Comparison of ENCODE assay signal across 9 cellular contexts in the genomic region with DNA sequence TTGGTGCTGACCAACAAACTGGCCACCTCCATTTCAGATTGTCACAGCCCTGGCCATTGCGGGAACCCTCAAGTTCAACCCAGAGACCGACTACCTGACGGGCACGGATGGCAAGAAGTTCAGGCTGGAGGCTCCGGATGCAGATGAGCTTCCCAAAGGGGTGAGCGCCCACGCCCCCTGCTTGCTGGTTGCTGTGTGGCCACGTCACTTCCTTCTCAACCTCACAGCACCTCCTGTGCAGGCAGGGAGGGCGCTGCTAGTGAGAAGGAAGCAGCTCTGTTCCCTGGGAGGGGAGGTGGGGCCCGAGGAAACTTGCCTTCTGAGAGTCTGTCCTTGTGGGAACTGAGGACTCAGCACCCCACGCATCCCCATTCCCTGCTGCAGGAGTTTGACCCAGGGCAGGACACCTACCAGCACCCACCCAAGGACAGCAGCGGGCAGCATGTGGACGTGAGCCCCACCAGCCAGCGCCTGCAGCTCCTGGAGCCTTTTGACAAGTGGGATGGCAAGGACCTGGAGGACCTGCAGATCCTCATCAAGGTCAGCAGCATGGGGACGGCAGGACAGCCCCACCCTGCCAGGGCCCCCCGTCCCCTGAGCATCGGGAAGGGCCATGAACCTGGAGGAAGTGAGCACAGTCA. TPM values are rescaled to one million over a fixed set of nuclear protein-coding genes. Genes with fewer than 3 reads are reported as not detected.
DNase-seq lines count a peak whose midpoint lies in the region; ATAC-seq and TF ChIP-seq lines count a peak whose summit lies in the region.
"Had no signal": no experiment of that assay in that cellular context is flagged by ENCODE, and none has a peak within 500 bp of the region (broad histone marks: within the 10 kb centered on the region; RNA-seq: fewer than 3 reads in every experiment).

No MANE protein-coding gene starts in this region.

- H3K27me3 Mint-ChIP-seq in activated naive CD8-positive, alpha-beta T cell treated with anti-CD3 and anti-CD28 coated beads, Interleukin-2, amount 10 ng/mL, durations not matched to agents 7 days and 5 days, result no peaks in the 10 kb centered on the region

- H3K4me3 ChIP-seq in heart left ventricle, result no peak overlapping the region
- H3K4me3 ChIP-seq in testis, result no peak overlapping the region

- no peaks in the 10 kb centered on the region for H3K27me3 ChIP-seq in heart left ventricle
- H3K27me3 ChIP-seq in testis, result no peaks in the 10 kb centered on the region

- H3K4me1 ChIP-seq in heart left ventricle (peaks cover 7 to 59% (median 42%) of the 10 kb centered on the region in 12 donors), testis (peaks cover 34% of the 10 kb centered on the region)

- no peak for DNase-seq in heart left ventricle
- DNase-seq in left cardiac atrium, result no peak
- peak; percentile 68 for DNase-seq in activated naive CD8-positive, alpha-beta T cell treated with anti-CD3 and anti-CD28 coated beads, Interleukin-2, amount 10 ng/mL, durations not matched to agents 7 days and 5 days
- DNase-seq in mucosa of gallbladder (ENCODE audit: low spot score), result peak; percentile 39
- no peak for DNase-seq in testis
- no peak for DNase-seq in cerebellar nuclear complex (lab: John Stamatoyannopoulos, UW)
- no peak for DNase-seq in NCI-H1694 (lab: John Stamatoyannopoulos, UW)

- H3K9me3 ChIP-seq in heart left ventricle (no peaks in the 10 kb centered on the region), testis (no peaks in the 10 kb centered on the region)

- H3K27ac Mint-ChIP-seq in activated naive CD8-positive, alpha-beta T cell treated with anti-CD3 and anti-CD28 coated beads, Interleukin-2, amount 10 ng/mL, durations not matched to agents 7 days and 5 days, result peak overlapping the region; percentile 82

- H3K36me3 ChIP-seq in heart left ventricle (peaks cover 3 to 95% (median 74%) of the 10 kb centered on the region in 9 donors), testis (ENCODE audit: low read depth, missing control alignments) (no peaks in the 10 kb centered on the region)

- peak overlapping the region; percentile 29 to 93 (median 88) for H3K27ac ChIP-seq in heart left ventricle
- peak overlapping the region; percentile 81 to 83 for H3K27ac ChIP-seq in testis

- 58 to 78% (median 61%) methylated on average over 13 to 17 of the region's 17 CpGs for WGBS in heart left ventricle, 4 donors
- WGBS in testis, 2 donors, result 53 to 58% methylated on average over 10 to 17 of the region's 17 CpGs

- POLR2A ChIA-PET in activated naive CD8-positive, alpha-beta T cell treated with anti-CD3 and anti-CD28 coated beads, Interleukin-2, amount 10 ng/mL, durations not matched to agents 7 days and 5 days (lab: Charles Lee), result interaction anchor here (0.7 to 1.0 kb wide), 4 partner anchors 78 to 143 kb away, joined by 3 to 7 read pairs (median 4); a partner anchor contains a TSS

- H3K4me1 Mint-ChIP-seq in activated naive CD8-positive, alpha-beta T cell treated with anti-CD3 and anti-CD28 coated beads, Interleukin-2, amount 10 ng/mL, durations not matched to agents 7 days and 5 days, result peaks cover 12% of the 10 kb centered on the region

- peaks cover 11% of the 10 kb centered on the region for H3K36me3 Mint-ChIP-seq in activated naive CD8-positive, alpha-beta T cell treated with anti-CD3 and anti-CD28 coated beads, Interleukin-2, amount 10 ng/mL, durations not matched to agents 7 days and 5 days

- H3K9me3 Mint-ChIP-seq in activated naive CD8-positive, alpha-beta T cell treated with anti-CD3 and anti-CD28 coated beads, Interleukin-2, amount 10 ng/mL, durations not matched to agents 7 days and 5 days, result no peaks in the 10 kb centered on the region

- H3K4me3 Mint-ChIP-seq in activated naive CD8-positive, alpha-beta T cell treated with anti-CD3 and anti-CD28 coated beads, Interleukin-2, amount 10 ng/mL, durations not matched to agents 7 days and 5 days, result peak overlapping the region; percentile 30

- TF ChIP-seq CTCF in heart left ventricle (IDR thresholded peaks at IDR 0.05) (peak in 1 of 12 donors; percentile 17), testis (IDR thresholded peaks at IDR 0.05) (no peak)

- ATAC-seq in heart left ventricle (peak in 1 of 4 donors; percentile 1), left cardiac atrium (no peak), HG03442 (IDR thresholded peaks at IDR 0.05; ENCODE audit: unreplicated experiment) (no peak)
- ATAC-seq in activated naive CD8-positive, alpha-beta T cell treated with anti-CD3 and anti-CD28 coated beads, Interleukin-2, amount 10 ng/mL, durations not matched to agents 7 days and 5 days (ENCODE audit: low read depth), result peak; percentile 92

- intact Hi-C loops in heart left ventricle (cut with DNase I) (loop anchor here in 4 of 10 donors (2.0 to 10.0 kb wide), 3 partner anchors 43 to 500 kb away; no protein-coding TSS in a partner anchor), left cardiac atrium (cut with DNase I) (no loop called here), testis (cut with DNase I; ENCODE audit: low total_unique reads) (no loop called here)

- TF ChIP-seq POLR2A in heart left ventricle (IDR thresholded peaks at IDR 0.05), result no peak
- no peak for TF ChIP-seq POLR2A in testis (IDR thresholded peaks at IDR 0.05)

RNA-seq across cellular contexts. Expression of a gene that starts 19.3 kb away (rescaled TPM):
- total RNA-seq in heart left ventricle, result 10 to 100 TPM; 12.2 to 27.4 (median 18.3) TPM
- polyA plus RNA-seq in heart left ventricle, result 10 to 100 TPM; 20.2 to 31.2 TPM
- 10 to 100 TPM; 25.0 to 34.0 TPM for total RNA-seq in left cardiac atrium
- 10 to 100 TPM; 29.8 to 30.5 TPM for total RNA-seq in activated naive CD8-positive, alpha-beta T cell treated with anti-CD3 and anti-CD28 coated beads, Interleukin-2, amount 10 ng/mL, durations not matched to agents 7 days and 5 days
- 26.0 TPM for total RNA-seq in mucosa of gallbladder
- total RNA-seq in testis, result 10 to 100 TPM; 23.3 to 24.6 TPM
- 38.9 TPM for polyA plus RNA-seq in testis (ENCODE audit: insufficient read depth, low read depth, low replicate concordance)

RNA-seq across cellular contexts. Expression of a gene that starts 35.9 kb away (rescaled TPM):
- total RNA-seq in heart left ventricle (100 to 1,000 TPM in 8 of 9 donors, 10 to 100 TPM in 1; 94.1 to 564 (median 266) TPM), left cardiac atrium (100 to 1,000 TPM; 165 to 217 TPM), mucosa of gallbladder (3.7 TPM), testis (10 to 100 TPM; 76.5 to 87.0 TPM)
- polyA plus RNA-seq in heart left ventricle (100 to 1,000 TPM; 300 to 463 TPM), testis (ENCODE audit: insufficient read depth, low read depth, low replicate concordance) (50.1 TPM)
- total RNA-seq in activated naive CD8-positive, alpha-beta T cell treated with anti-CD3 and anti-CD28 coated beads, Interleukin-2, amount 10 ng/mL, durations not matched to agents 7 days and 5 days, result not detected
- total RNA-seq: T-helper 1 cell treated with Interleukin-12 subunit alpha and Interleukin-12 subunit beta and Interleukin-4 antibody, amounts not matched to agents 30 ng/mL and 1 ng/mL, for 36 hours had no signal

RNA-seq across cellular contexts. Expression of a gene that starts 56.0 kb away (rescaled TPM):
- total RNA-seq in heart left ventricle, result 1,000 to 10,000 TPM in 2 of 9 donors, 100 to 1,000 TPM in 7; 503 to 1,146 (median 862) TPM
- 100 to 1,000 TPM; 375 to 431 TPM for polyA plus RNA-seq in heart left ventricle
- total RNA-seq in left cardiac atrium, result 100 to 1,000 TPM; 415 to 523 TPM
- total RNA-seq in activated naive CD8-positive, alpha-beta T cell treated with anti-CD3 and anti-CD28 coated beads, Interleukin-2, amount 10 ng/mL, durations not matched to agents 7 days and 5 days, result 10 to 100 TPM; 73.7 to 76.2 TPM
- 172 TPM for total RNA-seq in mucosa of gallbladder
- 100 to 1,000 TPM; 133 to 178 TPM for total RNA-seq in testis
- 113 TPM for polyA plus RNA-seq in testis (ENCODE audit: insufficient read depth, low read depth, low replicate concordance)

RNA-seq across cellular contexts. Expression of a gene that starts 56.4 kb away (rescaled TPM):
- total RNA-seq in heart left ventricle (10 to 100 TPM; 13.4 to 29.3 (median 20.0) TPM), left cardiac atrium (10 to 100 TPM; 22.8 to 28.1 TPM), mucosa of gallbladder (29.1 TPM), testis (10 to 100 TPM; 33.7 to 35.1 TPM)
- polyA plus RNA-seq in heart left ventricle (10 to 100 TPM; 40.3 to 49.9 TPM), testis (ENCODE audit: insufficient read depth, low read depth, low replicate concordance) (42.8 TPM)
- total RNA-seq in activated naive CD8-positive, alpha-beta T cell treated with anti-CD3 and anti-CD28 coated beads, Interleukin-2, amount 10 ng/mL, durations not matched to agents 7 days and 5 days, result 10 to 100 TPM; 47.0 to 51.0 TPM

Comparison
In these comparisons a context has a peak if more than half of its experiments do, and no peak if none do; other contexts are left out.
1. DNase-seq: peak in activated naive CD8-positive, alpha-beta T cell treated with anti-CD3 and anti-CD28 coated beads, Interleukin-2, amount 10 ng/mL, durations not matched to agents 7 days and 5 days (single experiment) and mucosa of gallbladder (single experiment); none in heart left ventricle (0 of 5), left cardiac atrium (single experiment), testis (single experiment), cerebellar nuclear complex (0 of 2) and NCI-H1694 (single experiment).
2. RNA of a gene that starts 35.9 kb away (total RNA-seq): 94.1 to 564 TPM in heart left ventricle, 165 to 217 TPM in left cardiac atrium and 76.5 to 87.0 TPM in testis; 3.7 TPM in mucosa of gallbladder (single experiment) and not detected in activated naive CD8-positive, alpha-beta T cell treated with anti-CD3 and anti-CD28 coated beads, Interleukin-2, amount 10 ng/mL, durations not matched to agents 7 days and 5 days; every median in the first group is over 10 times any median in the second.